ENCODE assay signal across 1 cellular context in genomic region chr11:80502511-80502910, GRCh38.
TF ChIP-seq lines count a peak whose summit lies in the region.

No MANE protein-coding gene starts in this region.

TF ChIP-seq in H1, 55 proteins besides CTCF, POLR2A, EP300 and RAD21 (continued from another document):
- no peak for TF ChIP-seq CHD7 (IDR thresholded peaks at IDR 0.05; ENCODE audit: insufficient replicate concordance, low read length)
- TF ChIP-seq NRF1 (IDR thresholded peaks at IDR 0.05; ENCODE audit: low read depth, low read length) = no peak
- TF ChIP-seq TBP (IDR thresholded peaks at IDR 0.05; ENCODE audit: low read depth, low read length) = no peak
- no peak for TF ChIP-seq EGR1 (IDR thresholded peaks at IDR 0.05; ENCODE audit: borderline replicate concordance, low read depth, low read length)
- TF ChIP-seq SIN3A (conservative IDR thresholded peaks at IDR 0.05 in 1 of 2, IDR thresholded peaks at IDR 0.05 in 1 of 2; ENCODE audit: low read depth in 1 of 2, low read length in 2 of 2) = no peak
- no peak for TF ChIP-seq RXRA (IDR thresholded peaks at IDR 0.05; ENCODE audit: insufficient read depth, low read depth, low read length)
- TF ChIP-seq BRCA1 (IDR thresholded peaks at IDR 0.05; ENCODE audit: low read depth, low read length) = no peak
- TF ChIP-seq USF2 (IDR thresholded peaks at IDR 0.05; ENCODE audit: low read length) = no peak
- no peak for TF ChIP-seq MAFK (IDR thresholded peaks at IDR 0.05; ENCODE audit: low read depth, low read length)
- no peak for TF ChIP-seq TAF1 (IDR thresholded peaks at IDR 0.05; ENCODE audit: low read depth, low read length)
- no peak for TF ChIP-seq RNF2 (IDR thresholded peaks at IDR 0.05; ENCODE audit: borderline replicate concordance, low read depth, low read length, missing control alignments, poor library complexity, severe bottlenecking)
- TF ChIP-seq GABPA (IDR thresholded peaks at IDR 0.05; ENCODE audit: borderline replicate concordance, insufficient read depth, low read length) = no peak
- no peak for TF ChIP-seq ASH2L (IDR thresholded peaks at IDR 0.05; ENCODE audit: low read length)
